1 cellular context compared by ENCODE assay signal in the genomic region with DNA sequence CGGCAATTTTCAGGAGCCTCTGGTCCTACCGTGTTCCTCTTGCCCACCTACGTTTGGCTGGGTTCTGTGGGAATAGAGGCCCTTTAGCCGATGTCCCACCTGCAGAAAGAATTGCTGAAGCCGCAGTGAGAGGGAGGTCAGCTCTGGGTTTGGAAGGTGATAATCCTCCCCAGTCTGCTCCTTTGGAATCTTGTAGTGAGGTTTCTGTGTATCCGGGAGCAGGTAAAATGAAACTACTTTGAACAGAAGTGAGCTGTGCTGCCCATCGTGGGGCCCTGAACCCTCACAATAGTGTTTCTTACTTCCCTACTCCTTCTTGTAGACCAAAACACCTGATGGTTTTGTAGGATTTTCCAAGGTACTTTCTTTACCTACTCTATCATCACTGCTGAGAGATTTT.
TF ChIP-seq lines count a peak whose summit lies in the region.

No MANE protein-coding gene starts in this region.

TF ChIP-seq in IMR-90, 13 proteins besides CTCF, POLR2A, EP300 and RAD21 (continued from another document):
- TF ChIP-seq ELK1 (IDR thresholded peaks at IDR 0.05; ENCODE audit: borderline replicate concordance, low read depth, low read length) (no peak), FOS (IDR thresholded peaks at IDR 0.05; ENCODE audit: low read depth, low read length) (no peak), BHLHE40 (IDR thresholded peaks at IDR 0.05; ENCODE audit: low read depth, low read length) (no peak), SMC3 (IDR thresholded peaks at IDR 0.05; ENCODE audit: low read depth, low read length) (no peak), MAZ (IDR thresholded peaks at IDR 0.05; ENCODE audit: borderline replicate concordance, low read depth, low read length) (no peak), RCOR1 (IDR thresholded peaks at IDR 0.05; ENCODE audit: insufficient replicate concordance, low read length) (no peak), MAFK (IDR thresholded peaks at IDR 0.05; ENCODE audit: low read depth, low read length) (no peak), RFX5 (IDR thresholded peaks at IDR 0.05; ENCODE audit: low read depth, low read length) (no peak), USF2 (IDR thresholded peaks at IDR 0.05; ENCODE audit: low read depth, low read length) (no peak)
TF ChIP-seq in IMR-90: peak in this region for 0.
